Comparison of ENCODE assay signal across 9 cellular contexts in genomic region chr1:12276225-12276624, GRCh38. TPM values are rescaled to one million over a fixed set of nuclear protein-coding genes. Genes with fewer than 3 reads are reported as not detected.
DNase-seq lines count a peak whose midpoint lies in the region; ATAC-seq, FAIRE-seq and TF ChIP-seq lines count a peak whose summit lies in the region.
"Had no signal": no experiment of that assay in that cellular context is flagged by ENCODE, and none has a peak within 500 bp of the region (broad histone marks: within the 10 kb centered on the region; RNA-seq: fewer than 3 reads in every experiment).

No MANE protein-coding gene starts in this region.

- TF ChIP-seq CTCF in 22Rv1 (IDR thresholded peaks at IDR 0.05) (peak; percentile 43), H9 (conservative IDR thresholded peaks at IDR 0.05) (peak; percentile 84), K562 (IDR thresholded peaks at IDR 0.05 in 2 of 3, conservative IDR thresholded peaks at IDR 0.05 in 1 of 3; ENCODE audit: insufficient read depth in 2 of 3, low read depth in 1 of 3, low read length in 3 of 3) (peak; percentile 86 to 91 (median 89))

- no peak for TF ChIP-seq POLR2A in K562 (conservative IDR thresholded peaks at IDR 0.05)

- H4K20me1 ChIP-seq in H9 (ENCODE audit: control insufficient read depth, insufficient read depth, insufficient read length) (no peaks in the 10 kb centered on the region), K562 (replicated peaks; ENCODE audit: control insufficient read depth, insufficient read depth, low read length) (0 out of 2 replicates have a peak, but pooled peaks cover 10% of the 10 kb centered on the region)

- no peak overlapping the region for H2BK15ac ChIP-seq in H9 (ENCODE audit: low read depth, low read length)

- no peaks in the 10 kb centered on the region for H3K9me1 ChIP-seq in K562 (ENCODE audit: control insufficient read depth, insufficient read depth, low read length)

- WGBS in H9 (ENCODE audit: extremely low coverage, insufficient read length, low lambda C conversion rate), result no CpG with 5 or more reads among the region's 7 CpGs
- WGBS in K562 (ENCODE audit: insufficient coverage, low coverage, missing lambda C conversion rate), result 37% methylated on average over 7 of the region's 7 CpGs

- TSS peak; percentile 26 for BruUV-seq in K562 (replicated peaks; lab: Mats Ljungman, UMichigan)

- intact Hi-C loops in K562 (cut with micrococcal nuclease), result loop anchor here (2.0 kb wide), 2 partner anchors 67 to 151 kb away; no protein-coding TSS in a partner anchor

- no peak overlapping the region for H4K91ac ChIP-seq in H9 (ENCODE audit: insufficient read length, low read depth, low read length)

- H3K4me2 ChIP-seq in H9 (ENCODE audit: insufficient read depth, insufficient read length, low read length) (no peak overlapping the region), K562 (ENCODE audit: insufficient read depth, low read length) (no peak overlapping the region)

- H3K36me3 Mint-ChIP-seq in H9 (ENCODE audit: insufficient read depth in 1 of 3, low read depth in 3 of 3), result peaks cover 15 to 53% (median 45%) of the 10 kb centered on the region in 3 experiments; a peak in 6 of 7 replicates
- H3K36me3 Mint-ChIP-seq in activated naive CD8-positive, alpha-beta T cell treated with anti-CD3 and anti-CD28 coated beads for 36 hours, result peaks cover 21% of the 10 kb centered on the region

- H3K79me2 ChIP-seq in H9 (ENCODE audit: insufficient read depth, low read length) (no peaks in the 10 kb centered on the region), K562 (ENCODE audit: control insufficient read depth, insufficient read depth, low read length) (peaks cover 12% of the 10 kb centered on the region; the same call in 1 of the 3 replicates)

- no peak overlapping the region for H4K5ac ChIP-seq in H9 (ENCODE audit: insufficient read length, low read depth, low read length)

- peak; percentile 69 for DNase-seq in H9
- DNase-seq in K562 (ENCODE audit: extremely low read depth in 1 of 4, low spot score in 3 of 4), result peak; percentile 38 to 80 (median 57)
- no peak for DNase-seq in left lobe of liver (ENCODE audit: low spot score)
- DNase-seq in activated CD4-positive, CD25-positive, alpha-beta regulatory T cell treated with anti-CD3 and anti-CD28 coated beads, Interleukin-2, amount 50 U/mL, for 72 hours, result no peak
- no peak for DNase-seq in D341Med (ENCODE audit: low spot score)
- no peak for DNase-seq in activated naive CD8-positive, alpha-beta T cell treated with anti-CD3 and anti-CD28 coated beads for 36 hours

- H3K14ac ChIP-seq in H9 (ENCODE audit: insufficient read depth, low read length), result no peak overlapping the region

- no peak overlapping the region for H2AK5ac ChIP-seq in H9 (ENCODE audit: insufficient read length, low read length)

- no peak for TF ChIP-seq EP300 in K562 (IDR thresholded peaks at IDR 0.05; ENCODE audit: low read length)

- H3K9me3 ChIP-seq in H9 (ENCODE audit: control insufficient read depth, low read depth, low read length) (no peaks in the 10 kb centered on the region), K562 (replicated peaks; ENCODE audit: control insufficient read depth, insufficient read depth, low read depth, low read length) (no peaks in the 10 kb centered on the region)

- no peak overlapping the region for H3K23ac ChIP-seq in H9 (ENCODE audit: insufficient read length, low read depth, low read length)

- in situ Hi-C loops in K562 (cut with MboI), result loop anchor here (5.0 kb wide), 1 partner anchor 154 kb away; no protein-coding TSS in a partner anchor

- no peak overlapping the region for H3K56ac ChIP-seq in H9 (ENCODE audit: insufficient read length, low read depth, low read length)

- no peak overlapping the region for H2BK5ac ChIP-seq in H9 (ENCODE audit: insufficient read length, low read length)

- H3K27ac ChIP-seq in 22Rv1 (no peak overlapping the region), H9 (ENCODE audit: insufficient read length, low read depth, low read length) (no peak overlapping the region), K562 (ENCODE audit: extremely low read depth, low read depth, low read length) (no peak overlapping the region)

- no peak overlapping the region for H2BK120ac ChIP-seq in H9 (ENCODE audit: low read depth, low read length, poor library complexity, severe bottlenecking)

- H3K4ac ChIP-seq in H9 (ENCODE audit: low read depth, low read length), result no peak overlapping the region

- H3K4me1 ChIP-seq in H9 (ENCODE audit: insufficient read depth, low read length), result no peaks in the 10 kb centered on the region
- no peaks in the 10 kb centered on the region for H3K4me1 ChIP-seq in K562 (replicated peaks in 1 of 2; ENCODE audit: control insufficient read depth in 2 of 2, insufficient read depth in 2 of 2, low read length in 2 of 2)

- FAIRE-seq in K562 (lab: Jason Lieb, UNC), result peak; percentile 88

- H3K4me3 ChIP-seq in K562, result no peak overlapping the region

- peaks cover 84% of the 10 kb centered on the region for H3K36me3 ChIP-seq in K562 (ENCODE audit: control insufficient read depth, insufficient read depth, low read length)

- no peak overlapping the region for H3T11ph ChIP-seq in H9 (ENCODE audit: low read length)

- ATAC-seq in K562 (peak; percentile 94), left lobe of liver (peak; percentile 52), HG02798 (IDR thresholded peaks at IDR 0.05; ENCODE audit: poor library complexity, unreplicated experiment) (no peak)

- H3K79me1 ChIP-seq in H9 (ENCODE audit: insufficient read depth, low read depth, low read length, poor library complexity, severe bottlenecking), result peaks cover 3% of the 10 kb centered on the region

- POLR2A ChIA-PET in K562 (lab: Yijun Ruan, JAX), result interaction anchor here (0.6 to 1.8 kb wide), 14 partner anchors 10 to 535 kb away, joined by 3 to 7 read pairs (median 4); no protein-coding TSS in a partner anchor

- peak overlapping the region in 2 of 3 experiments; percentile 15 to 18; a peak in 3 of 7 replicates for H3K27ac Mint-ChIP-seq in H9
- no peak overlapping the region for H3K27ac Mint-ChIP-seq in activated naive CD8-positive, alpha-beta T cell treated with anti-CD3 and anti-CD28 coated beads for 36 hours
- H3K27ac Mint-ChIP-seq: IgD-negative memory B cell had no signal

- H3K4me1 Mint-ChIP-seq in H9, result peaks cover 6 to 10% of the 10 kb centered on the region in 2 experiments
- H3K4me1 Mint-ChIP-seq in activated naive CD8-positive, alpha-beta T cell treated with anti-CD3 and anti-CD28 coated beads for 36 hours, result peaks cover 2% of the 10 kb centered on the region
- H3K4me1 Mint-ChIP-seq: IgD-negative memory B cell had no signal

- H3K9ac ChIP-seq in H9 (ENCODE audit: extremely low read depth, insufficient read length, low read length) (no peak overlapping the region), K562 (ENCODE audit: insufficient read depth in 1 of 2, low read depth in 2 of 2, low read length in 2 of 2) (no peak overlapping the region)

- CTCF ChIA-PET in K562 (lab: Yijun Ruan, JAX; ENCODE audit: low intra/inter-chr PET ratio), result interaction anchor here (0.7 to 2.7 kb wide), 7 partner anchors 151 to 504 kb away, joined by 3 to 24 read pairs (median 4); no protein-coding TSS in a partner anchor

- no peak overlapping the region for H4K8ac ChIP-seq in H9 (replicated peaks; ENCODE audit: insufficient read length, low read depth, low read length)

- no peaks in the 10 kb centered on the region for H3K23me2 ChIP-seq in H9 (ENCODE audit: insufficient read length, low read depth, low read length, poor library complexity, severe bottlenecking)

- H3K27me3 Mint-ChIP-seq in H9 (ENCODE audit: low read depth), result no peaks in the 10 kb centered on the region
- no peaks in the 10 kb centered on the region for H3K27me3 Mint-ChIP-seq in activated naive CD8-positive, alpha-beta T cell treated with anti-CD3 and anti-CD28 coated beads for 36 hours
- H3K27me3 Mint-ChIP-seq: IgD-negative memory B cell had no signal

- H3K27me3 ChIP-seq in H9 (ENCODE audit: insufficient read depth, low read length) (no peaks in the 10 kb centered on the region), K562 (ENCODE audit: control insufficient read depth in 2 of 2, insufficient read depth in 2 of 2, low read length in 2 of 2) (no peaks in the 10 kb centered on the region; a peak in 1 of 5 replicates)

- no peak overlapping the region for H3K18ac ChIP-seq in H9 (ENCODE audit: insufficient read length, low read depth, low read length)

- H2BK20ac ChIP-seq in H9 (ENCODE audit: low read depth, low read length, poor library complexity, severe bottlenecking), result no peak overlapping the region

- no peak overlapping the region for H2BK12ac ChIP-seq in H9 (ENCODE audit: insufficient read length, low read depth, low read length)

- TF ChIP-seq RAD21 in K562 (CRISPR knock-in tag; conservative IDR thresholded peaks at IDR 0.05 in 1 of 2, IDR thresholded peaks at IDR 0.05 in 1 of 2), result peak; percentile 71 to 85

- no peak overlapping the region for H3K4me3 Mint-ChIP-seq in H9
- no peak overlapping the region for H3K4me3 Mint-ChIP-seq in activated naive CD8-positive, alpha-beta T cell treated with anti-CD3 and anti-CD28 coated beads for 36 hours
- H3K4me3 Mint-ChIP-seq: IgD-negative memory B cell had no signal

- no peaks in the 10 kb centered on the region for H3K9me3 Mint-ChIP-seq in H9
- no peaks in the 10 kb centered on the region for H3K9me3 Mint-ChIP-seq in activated naive CD8-positive, alpha-beta T cell treated with anti-CD3 and anti-CD28 coated beads for 36 hours
- H3K9me3 Mint-ChIP-seq: IgD-negative memory B cell had no signal

- H2AFZ ChIP-seq in H9 (ENCODE audit: low read length), result no peak overlapping the region
- no peak overlapping the region for H2AFZ ChIP-seq in K562 (ENCODE audit: low read depth, low read length)

RNA-seq across cellular contexts. Expression of gene VPS13D, which starts 46.4 kb away (rescaled TPM):
- total RNA-seq in H9 (2021) (18.8 and 20.2 TPM in 2 replicates), K562 (2014; rRNA removed) (31.7 and 34.0 TPM in 2 replicates), K562 (2014; rRNA removed; fragmentation: Illumina TruSeq; extraction: Trizol) (46.5 and 48.1 TPM in 2 replicates), K562 (2015; rRNA removed; fragmentation: Illumina TruSeq; extraction: Trizol) (36.6 and 38.5 TPM in 2 replicates), K562 (2021) (47.2 and 50.0 TPM in 2 replicates), left lobe of liver (31.1 TPM)
- 242 and 510 TPM in 2 replicates for total RNA-seq in K562 (2011; cell fraction: chromatin; rRNA removed; ENCODE audit: low replicate concordance)
- total RNA-seq in K562 (2011; cell fraction: nucleolus; rRNA removed), result 134 and 184 TPM in 2 replicates
- total RNA-seq in K562 (2011; cell fraction: nucleoplasm; rRNA removed), result 201 and 203 TPM in 2 replicates
- polyA plus RNA-seq in K562 (2011; rRNA removed) (50.3 and 51.5 TPM in 2 replicates), K562 (2014; fragmentation: Illumina TruSeq; extraction: Trizol) (41.3 and 46.6 TPM in 2 replicates), K562 (2014; fragmentation: Nextera tagmentation; extraction: Ambion mirVana) (10 to 100 TPM in 1 of 2 experiments, 1 to 10 TPM in 1; 6.1 to 13.9 TPM), K562 (2014; rRNA removed) (37.2 and 41.3 TPM in 2 replicates)
- polyA plus RNA-seq in K562 (2011; cell fraction: cytosol; rRNA removed), result 24.7 and 32.9 TPM in 2 replicates
- 80.4 and 87.5 TPM in 2 replicates for polyA plus RNA-seq in K562 (2011; cell fraction: nucleus; rRNA removed)
- 21.3 and 30.8 TPM in 2 replicates for polyA plus RNA-seq in K562 (2012)
- 105 and 124 TPM in 2 replicates for polyA minus RNA-seq in K562 (2011; rRNA and poly(A)+ RNA removed)
- polyA minus RNA-seq in K562 (2011; cell fraction: cytosol; rRNA and poly(A)+ RNA removed), result 40.4 and 42.1 TPM in 2 replicates
- polyA minus RNA-seq in K562 (2011; cell fraction: nucleus; rRNA and poly(A)+ RNA removed), result 107 and 189 TPM in 2 replicates
- total RNA-seq in activated naive CD8-positive, alpha-beta T cell treated with anti-CD3 and anti-CD28 coated beads for 36 hours, result 10 to 100 TPM; 27.7 to 29.1 TPM

Comparison
In these comparisons a context has a peak if more than half of its experiments do, and no peak if none do; other contexts are left out.
1. DNase-seq: peak in H9 (single experiment) and K562 (4 of 4); none in left lobe of liver (single experiment), activated CD4-positive, CD25-positive, alpha-beta regulatory T cell treated with anti-CD3 and anti-CD28 coated beads, Interleukin-2, amount 50 U/mL, for 72 hours (single experiment), D341Med (single experiment) and activated naive CD8-positive, alpha-beta T cell treated with anti-CD3 and anti-CD28 coated beads for 36 hours (single experiment).
2. Peak in every context shown above with its lines, with median percentiles within 50 percentile points of each other: CTCF ChIP-seq.